Comparison of ENCODE assay signal across 24 cellular contexts in the genomic region with DNA sequence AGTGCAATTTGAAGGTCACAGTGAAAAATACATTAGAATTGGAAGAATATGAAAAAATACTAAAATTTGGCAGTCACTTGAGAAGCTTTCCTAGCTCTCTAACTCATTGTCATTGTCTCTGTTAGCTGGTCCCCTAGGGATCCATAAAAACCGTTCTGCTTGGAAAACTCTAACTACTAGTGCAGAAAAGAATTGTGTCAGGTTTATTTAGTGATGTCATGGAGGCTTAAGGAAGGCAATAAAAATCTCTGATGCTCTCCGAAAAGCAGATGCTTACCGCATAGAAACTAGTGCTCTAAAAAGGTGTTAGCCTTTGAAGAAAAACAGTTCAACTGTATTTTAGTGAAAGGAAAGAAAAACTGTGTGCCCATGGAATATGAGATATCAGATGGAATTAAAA.
"Had no signal": no experiment of that assay in that cellular context is flagged by ENCODE, and none has a peak within 500 bp of the region (broad histone marks: within the 10 kb centered on the region; RNA-seq: fewer than 3 reads in every experiment).

No MANE protein-coding gene starts in this region.

- H3K4me1 ChIP-seq: gastroesophageal sphincter, neural progenitor cell, right atrium auricular region, spleen, tibial nerve had no signal

- H3K9me3 Mint-ChIP-seq: neural progenitor cell had no signal

- DNase-seq: activated CD4-positive, alpha-beta memory T cell treated with anti-CD3 and anti-CD28 coated beads, Interleukin-2, amount 10 ng/mL, durations not matched to agents 7 days and 5 days; activated CD4-positive, alpha-beta T cell treated with anti-CD3 and anti-CD28 coated beads, Interleukin-2, amount 10 ng/mL, durations not matched to agents 7 days and 5 days; activated CD4-positive, CD25-positive, alpha-beta regulatory T cell treated with anti-CD3 and anti-CD28 coated beads, Interleukin-2, amount 50 U/mL, for 72 hours; activated CD8-positive, alpha-beta memory T cell treated with anti-CD3 and anti-CD28 coated beads, Interleukin-2, amount 50 U/mL, for 48 hours; activated gamma-delta T cell; activated naive CD4-positive, alpha-beta T cell treated with anti-CD3 and anti-CD28 coated beads, Interleukin-2, amount 10 ng/mL, durations not matched to agents 7 days and 5 days; activated T-cell treated with anti-CD3 and anti-CD28 coated beads, Interleukin-2, amount 50 U/mL, for 24 hours; amniotic stem cell; caudate nucleus; cortex of kidney; effector memory CD8-positive, alpha-beta T cell; erythroblast; left colon; midbrain; naive thymus-derived CD8-positive, alpha-beta T cell; occipital lobe; spleen; stimulated activated naive CD4-positive, alpha-beta T cell treated with Interleukin-2 at 50 U/mL for 16 hours had no signal

- H3K36me3 Mint-ChIP-seq: activated naive CD4-positive, alpha-beta T cell treated with anti-CD3 and anti-CD28 coated beads, Interleukin-2, amount 10 ng/mL, durations not matched to agents 7 days and 5 days; memory B cell; naive thymus-derived CD8-positive, alpha-beta T cell; neural progenitor cell had no signal

- H3K27ac ChIP-seq: gastroesophageal sphincter, hepatocyte, neural progenitor cell, right atrium auricular region, spleen, tibial nerve had no signal

- H3K4me3 Mint-ChIP-seq: activated CD4-positive, alpha-beta memory T cell treated with anti-CD3 and anti-CD28 coated beads, Interleukin-2, amount 10 ng/mL, durations not matched to agents 7 days and 5 days; activated CD4-positive, alpha-beta T cell treated with anti-CD3 and anti-CD28 coated beads, Interleukin-2, amount 10 ng/mL, durations not matched to agents 7 days and 5 days; activated naive CD4-positive, alpha-beta T cell treated with anti-CD3 and anti-CD28 coated beads, Interleukin-2, amount 10 ng/mL, durations not matched to agents 7 days and 5 days; activated T-cell treated with anti-CD3 and anti-CD28 coated beads, Interleukin-2, amount 50 U/mL, for 24 hours; effector memory CD8-positive, alpha-beta T cell; memory B cell; naive thymus-derived CD8-positive, alpha-beta T cell; neural progenitor cell had no signal

- H3K27me3 Mint-ChIP-seq: activated CD4-positive, alpha-beta memory T cell treated with anti-CD3 and anti-CD28 coated beads, Interleukin-2, amount 10 ng/mL, durations not matched to agents 7 days and 5 days; activated CD4-positive, alpha-beta T cell treated with anti-CD3 and anti-CD28 coated beads, Interleukin-2, amount 10 ng/mL, durations not matched to agents 7 days and 5 days; activated naive CD4-positive, alpha-beta T cell treated with anti-CD3 and anti-CD28 coated beads, Interleukin-2, amount 10 ng/mL, durations not matched to agents 7 days and 5 days; activated T-cell treated with anti-CD3 and anti-CD28 coated beads, Interleukin-2, amount 50 U/mL, for 24 hours; effector memory CD8-positive, alpha-beta T cell; memory B cell; naive thymus-derived CD8-positive, alpha-beta T cell had no signal

- H3K4me3 ChIP-seq: gastroesophageal sphincter, hepatocyte, neural progenitor cell, right atrium auricular region, spleen, tibial nerve had no signal

- H3K27ac Mint-ChIP-seq: activated CD4-positive, alpha-beta memory T cell treated with anti-CD3 and anti-CD28 coated beads, Interleukin-2, amount 10 ng/mL, durations not matched to agents 7 days and 5 days; activated CD4-positive, alpha-beta T cell treated with anti-CD3 and anti-CD28 coated beads, Interleukin-2, amount 10 ng/mL, durations not matched to agents 7 days and 5 days; activated naive CD4-positive, alpha-beta T cell treated with anti-CD3 and anti-CD28 coated beads, Interleukin-2, amount 10 ng/mL, durations not matched to agents 7 days and 5 days; activated T-cell treated with anti-CD3 and anti-CD28 coated beads, Interleukin-2, amount 50 U/mL, for 24 hours; effector memory CD8-positive, alpha-beta T cell; memory B cell; naive thymus-derived CD8-positive, alpha-beta T cell; neural progenitor cell had no signal

- H3K4me1 Mint-ChIP-seq: activated CD4-positive, alpha-beta memory T cell treated with anti-CD3 and anti-CD28 coated beads, Interleukin-2, amount 10 ng/mL, durations not matched to agents 7 days and 5 days; activated CD4-positive, alpha-beta T cell treated with anti-CD3 and anti-CD28 coated beads, Interleukin-2, amount 10 ng/mL, durations not matched to agents 7 days and 5 days; activated naive CD4-positive, alpha-beta T cell treated with anti-CD3 and anti-CD28 coated beads, Interleukin-2, amount 10 ng/mL, durations not matched to agents 7 days and 5 days; memory B cell; naive thymus-derived CD8-positive, alpha-beta T cell had no signal

- H3K27me3 ChIP-seq: gastroesophageal sphincter, hepatocyte, neural progenitor cell, right atrium auricular region, spleen, tibial nerve had no signal

- H3K36me3 ChIP-seq: gastroesophageal sphincter, neural progenitor cell, right atrium auricular region, spleen, tibial nerve had no signal

- ATAC-seq: effector memory CD8-positive, alpha-beta T cell; gastroesophageal sphincter; left colon; naive thymus-derived CD8-positive, alpha-beta T cell had no signal

- H3K9me3 ChIP-seq: gastroesophageal sphincter, right atrium auricular region, tibial nerve had no signal
